ENCODE assay signal across 14 cellular contexts in the genomic region with DNA sequence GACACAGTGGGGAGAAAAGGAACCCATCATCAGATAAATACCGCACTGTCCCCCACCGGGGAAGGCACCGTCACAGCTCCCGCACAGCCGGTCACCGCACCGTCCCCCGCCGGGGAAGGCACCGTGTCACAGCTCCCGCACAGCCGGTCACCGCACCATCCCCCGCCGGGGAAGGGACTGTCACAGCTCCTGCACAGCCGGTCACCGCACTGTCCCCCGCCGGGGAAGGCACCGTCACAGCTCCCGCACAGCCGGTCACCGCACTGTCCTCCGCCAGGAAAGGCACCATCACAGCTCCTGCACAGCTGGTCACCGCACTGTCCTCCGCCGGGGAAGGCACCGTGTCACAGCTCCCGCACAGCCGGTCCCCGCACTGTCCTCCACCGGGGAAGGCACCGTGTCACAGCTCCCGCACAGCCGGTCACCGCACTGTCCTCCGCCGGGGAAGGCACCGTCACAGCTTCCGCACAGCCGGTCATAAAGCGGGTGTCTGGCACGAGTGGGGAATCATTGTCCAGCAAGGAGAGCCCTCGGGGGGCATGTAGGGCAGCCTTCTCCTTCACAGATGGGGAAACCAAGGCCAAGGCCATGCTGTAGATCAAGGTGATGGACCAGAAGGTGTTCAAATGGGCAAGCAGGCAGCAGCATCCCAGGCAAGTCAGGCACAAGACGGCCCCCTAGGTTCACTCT.
A peak's percentile ranks its signal among the peaks of the same experiment; 100 is the strongest.
DNase-seq lines count a peak whose midpoint lies in the region; ATAC-seq and TF ChIP-seq lines count a peak whose summit lies in the region.
"Had no signal": no experiment of that assay in that cellular context is flagged by ENCODE, and none has a peak within 500 bp of the region (broad histone marks: within the 10 kb centered on the region; RNA-seq: fewer than 3 reads in every experiment).

No MANE protein-coding gene starts in this region.

- H3K4me3 ChIP-seq in endodermal cell (ENCODE audit: low read length) (no peak overlapping the region), lower lobe of right lung (no peak overlapping the region), osteoblast (ENCODE audit: insufficient read depth, low read length) (no peak overlapping the region)
- H3K4me3 ChIP-seq: A549, GM12878, GM23248 had no signal

- no peak overlapping the region for H3K27ac Mint-ChIP-seq in endodermal cell
- no peak overlapping the region for H3K27ac Mint-ChIP-seq in HFFc6
- H3K27ac Mint-ChIP-seq: CD4-positive, CD25-positive, alpha-beta regulatory T cell had no signal

- H2AFZ ChIP-seq in osteoblast (ENCODE audit: low read length): no peak overlapping the region
- H2AFZ ChIP-seq: GM23248 had no signal

- H3K9me3 Mint-ChIP-seq in endodermal cell (peaks cover 24% of the 10 kb centered on the region), HFFc6 (peaks cover 63% of the 10 kb centered on the region)

- ATAC-seq in lower lobe of right lung (no peak), HG03571 (IDR thresholded peaks at IDR 0.05; ENCODE audit: unreplicated experiment) (no peak)
- ATAC-seq: A549, GM12878 had no signal

- WGBS in endodermal cell (ENCODE audit: insufficient coverage in 1 of 2, insufficient read length in 1 of 2), 2 experiments: 95 to 97% methylated on average over 34 to 45 of the region's 45 CpGs

- TF ChIP-seq CTCF in endodermal cell (conservative IDR thresholded peaks at IDR 0.05) (no peak), lower lobe of right lung (IDR thresholded peaks at IDR 0.05) (no peak), osteoblast (IDR thresholded peaks at IDR 0.05; ENCODE audit: extremely low read depth, low read depth, low read length) (no peak), HFFc6 (IDR thresholded peaks at IDR 0.05) (no peak)

- DNase-seq in endodermal cell (peak; percentile 31), lower lobe of right lung (peak; percentile 36), osteoblast (ENCODE audit: insufficient read length, low spot score, missing footprints) (peak; percentile 30), NCI-H2081 treated with DMSO at 0.1 percent for 48 hours (lab: John Stamatoyannopoulos, UW) (no peak), HFFc6 (no peak)
- DNase-seq: BE2C; Calu3; CD4-positive, CD25-positive, alpha-beta regulatory T cell; DMS 273 treated with DMSO at 0.1 percent for 48 hours; GM23248 had no signal

- H3K27me3 Mint-ChIP-seq in endodermal cell (ENCODE audit: insufficient read depth): no peaks in the 10 kb centered on the region
- peaks cover 2% of the 10 kb centered on the region; the same call in 1 of the 2 replicates for H3K27me3 Mint-ChIP-seq in HFFc6 (ENCODE audit: insufficient read depth)

- no peak overlapping the region for H3K9ac ChIP-seq in endodermal cell (ENCODE audit: extremely low read depth, low read length, poor library complexity, severe bottlenecking)
- H3K9ac ChIP-seq: GM23248 had no signal

- H3K27me3 ChIP-seq in endodermal cell (ENCODE audit: control insufficient read depth, insufficient read depth, low read length, poor library complexity, severe bottlenecking): no peaks in the 10 kb centered on the region
- H3K27me3 ChIP-seq in lower lobe of right lung (ENCODE audit: low read depth): peaks cover 15% of the 10 kb centered on the region
- no peaks in the 10 kb centered on the region for H3K27me3 ChIP-seq in osteoblast (ENCODE audit: insufficient read depth, low read length)
- H3K27me3 ChIP-seq: BE2C had no signal

- no peaks in the 10 kb centered on the region for H3K4me1 ChIP-seq in endodermal cell (ENCODE audit: control insufficient read depth, insufficient read depth, low read length)
- no peaks in the 10 kb centered on the region for H3K4me1 ChIP-seq in lower lobe of right lung
- H3K4me1 ChIP-seq in osteoblast (ENCODE audit: insufficient read depth, low read length): no peaks in the 10 kb centered on the region
- H3K4me1 ChIP-seq: A549, BE2C had no signal

- no peaks in the 10 kb centered on the region for H3K36me3 ChIP-seq in endodermal cell (ENCODE audit: control insufficient read depth, insufficient read depth, low read length)
- no peaks in the 10 kb centered on the region for H3K36me3 ChIP-seq in lower lobe of right lung
- H3K36me3 ChIP-seq in osteoblast (ENCODE audit: insufficient read depth, low read length): no peaks in the 10 kb centered on the region
- H3K36me3 ChIP-seq: BE2C had no signal

- H3K9me3 ChIP-seq in endodermal cell (ENCODE audit: control insufficient read depth, low read length) (peaks cover 12% of the 10 kb centered on the region), lower lobe of right lung (no peaks in the 10 kb centered on the region), osteoblast (ENCODE audit: low read depth, low read length) (no peaks in the 10 kb centered on the region)
- H3K9me3 ChIP-seq: A549, BE2C had no signal

- no peak overlapping the region for H3K27ac ChIP-seq in endodermal cell (ENCODE audit: low read depth, low read length)
- H3K27ac ChIP-seq in lower lobe of right lung: no peak overlapping the region
- H3K27ac ChIP-seq in osteoblast (ENCODE audit: low read depth, low read length): no peak overlapping the region
- H3K27ac ChIP-seq: A549, GM23248, HL-60 had no signal

- H3K4me1 Mint-ChIP-seq in endodermal cell (no peaks in the 10 kb centered on the region), HFFc6 (ENCODE audit: low read depth) (no peaks in the 10 kb centered on the region)
- H3K4me1 Mint-ChIP-seq: CD4-positive, CD25-positive, alpha-beta regulatory T cell had no signal

- no peaks in the 10 kb centered on the region for H3K79me2 ChIP-seq in osteoblast (ENCODE audit: insufficient read depth, low read length)

- intact Hi-C loops in lower lobe of right lung (cut with DNase I): no loop called here

- H4K20me1 ChIP-seq in osteoblast (ENCODE audit: insufficient read depth, low read length): no peaks in the 10 kb centered on the region

- no peak overlapping the region for H3K4me3 Mint-ChIP-seq in endodermal cell
- H3K4me3 Mint-ChIP-seq in HFFc6: no peak overlapping the region
- H3K4me3 Mint-ChIP-seq: CD4-positive, CD25-positive, alpha-beta regulatory T cell had no signal

- H3K36me3 Mint-ChIP-seq in endodermal cell (ENCODE audit: low read depth) (peaks cover 2% of the 10 kb centered on the region), HFFc6 (ENCODE audit: low read depth) (0 out of 2 replicates have a peak, but pooled peaks cover 4% of the 10 kb centered on the region)
- H3K36me3 Mint-ChIP-seq: CD4-positive, CD25-positive, alpha-beta regulatory T cell had no signal

- no peak overlapping the region for H3K4me2 ChIP-seq in osteoblast (ENCODE audit: insufficient read depth, low read length)
- H3K4me2 ChIP-seq: A549 had no signal

Comparison
In these comparisons a context has a peak if more than half of its experiments do, and no peak if none do; other contexts are left out.
1. DNase-seq: peak in endodermal cell (single experiment), lower lobe of right lung (single experiment) and osteoblast (single experiment); none in NCI-H2081 treated with DMSO at 0.1 percent for 48 hours (single experiment) and HFFc6 (single experiment).